In genomic region chr22:19292262-19293230, GRCh38 we compare ENCODE assay signal across 1 cellular context.
TF ChIP-seq lines count a peak whose summit lies in the region.

No MANE protein-coding gene starts in this region.

TF ChIP-seq in K562, 482 proteins besides CTCF, POLR2A, EP300 and RAD21 (continued from another document and continues in another):
- TF ChIP-seq, protein P1, sequence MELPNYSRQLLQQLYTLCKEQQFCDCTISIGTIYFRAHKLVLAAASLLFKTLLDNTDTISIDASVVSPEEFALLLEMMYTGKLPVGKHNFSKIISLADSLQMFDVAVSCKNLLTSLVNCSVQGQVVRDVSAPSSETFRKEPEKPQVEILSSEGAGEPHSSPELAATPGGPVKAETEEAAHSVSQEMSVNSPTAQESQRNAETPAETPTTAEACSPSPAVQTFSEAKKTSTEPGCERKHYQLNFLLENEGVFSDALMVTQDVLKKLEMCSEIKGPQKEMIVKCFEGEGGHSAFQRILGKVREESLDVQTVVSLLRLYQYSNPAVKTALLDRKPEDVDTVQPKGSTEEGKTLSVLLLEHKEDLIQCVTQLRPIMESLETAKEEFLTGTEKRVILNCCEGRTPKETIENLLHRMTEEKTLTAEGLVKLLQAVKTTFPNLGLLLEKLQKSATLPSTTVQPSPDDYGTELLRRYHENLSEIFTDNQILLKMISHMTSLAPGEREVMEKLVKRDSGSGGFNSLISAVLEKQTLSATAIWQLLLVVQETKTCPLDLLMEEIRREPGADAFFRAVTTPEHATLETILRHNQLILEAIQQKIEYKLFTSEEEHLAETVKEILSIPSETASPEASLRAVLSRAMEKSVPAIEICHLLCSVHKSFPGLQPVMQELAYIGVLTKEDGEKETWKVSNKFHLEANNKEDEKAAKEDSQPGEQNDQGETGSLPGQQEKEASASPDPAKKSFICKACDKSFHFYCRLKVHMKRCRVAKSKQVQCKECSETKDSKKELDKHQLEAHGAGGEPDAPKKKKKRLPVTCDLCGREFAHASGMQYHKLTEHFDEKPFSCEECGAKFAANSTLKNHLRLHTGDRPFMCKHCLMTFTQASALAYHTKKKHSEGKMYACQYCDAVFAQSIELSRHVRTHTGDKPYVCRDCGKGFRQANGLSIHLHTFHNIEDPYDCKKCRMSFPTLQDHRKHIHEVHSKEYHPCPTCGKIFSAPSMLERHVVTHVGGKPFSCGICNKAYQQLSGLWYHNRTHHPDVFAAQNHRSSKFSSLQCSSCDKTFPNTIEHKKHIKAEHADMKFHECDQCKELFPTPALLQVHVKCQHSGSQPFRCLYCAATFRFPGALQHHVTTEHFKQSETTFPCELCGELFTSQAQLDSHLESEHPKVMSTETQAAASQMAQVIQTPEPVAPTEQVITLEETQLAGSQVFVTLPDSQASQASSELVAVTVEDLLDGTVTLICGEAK (IDR thresholded peaks at IDR 0.05): peak; percentile 70; the same call in 1 of the 2 replicates
- TF ChIP-seq, protein P1 (CRISPR knock-in tag; IDR thresholded peaks at IDR 0.05): peak; percentile 59; the same call in 1 of the 2 replicates
- TF ChIP-seq POLR3G (IDR thresholded peaks at IDR 0.05; ENCODE audit: extremely low read depth, insufficient read length, insufficient replicate concordance) (no peak), SMARCA4 (IDR thresholded peaks at IDR 0.05) (no peak), NFIX (CRISPR knock-in tag; IDR thresholded peaks at IDR 0.05; ENCODE audit: low read depth) (no peak), ZC3H8 (IDR thresholded peaks at IDR 0.05) (no peak), MYC (IDR thresholded peaks at IDR 0.05; ENCODE audit: low read depth, low read length) (peak; percentile 85; the same call in 1 of the 2 replicates), MYC (CRISPR knock-in tag; IDR thresholded peaks at IDR 0.05; ENCODE audit: borderline replicate concordance, low read depth) (peak; percentile 79), HDAC2 (IDR thresholded peaks at IDR 0.05) (peak; percentile 56), ZNF140 (CRISPR knock-in tag; IDR thresholded peaks at IDR 0.05) (no peak), MGA (IDR thresholded peaks at IDR 0.05) (peak; percentile 90), ELK1 (CRISPR knock-in tag; IDR thresholded peaks at IDR 0.05) (no peak), RREB1 (CRISPR knock-in tag; IDR thresholded peaks at IDR 0.05) (no peak), ZBTB12 (CRISPR knock-in tag; IDR thresholded peaks at IDR 0.05) (no peak), SMARCC2 (IDR thresholded peaks at IDR 0.05; ENCODE audit: low read depth) (0 out of 2 replicates have a peak, but pooled peaks have one; percentile 14), XRCC4 (IDR thresholded peaks at IDR 0.05; ENCODE audit: extremely low read depth, insufficient read depth, insufficient read length) (no peak)
